22 cellular contexts compared by ENCODE assay signal in genomic region chr10:90905925-90906324, GRCh38. TPM values are rescaled to one million over a fixed set of nuclear protein-coding genes. Genes with fewer than 3 reads are reported as not detected.
DNase-seq lines count a peak whose midpoint lies in the region; ATAC-seq lines count a peak whose summit lies in the region.
"Had no signal": no experiment of that assay in that cellular context is flagged by ENCODE, and none has a peak within 500 bp of the region (broad histone marks: within the 10 kb centered on the region; RNA-seq: fewer than 3 reads in every experiment).

No MANE protein-coding gene starts in this region.

- no peaks in the 10 kb centered on the region for H3K27me3 Mint-ChIP-seq in activated T-cell treated with anti-CD3 and anti-CD28 coated beads, Interleukin-2, amount 50 U/mL, for 72 hours (ENCODE audit: low read depth)
- no peaks in the 10 kb centered on the region for H3K27me3 Mint-ChIP-seq in activated naive CD8-positive, alpha-beta T cell
- no peaks in the 10 kb centered on the region for H3K27me3 Mint-ChIP-seq in stimulated activated naive CD8-positive, alpha-beta T cell treated with anti-CD3 and anti-CD28 coated beads, Interleukin-15, amount 100 ng/mL, for 72 hours

- intact Hi-C loops in Right ventricle myocardium superior (cut with DNase I), result no loop called here

- peaks cover 18% of the 10 kb centered on the region for H3K4me1 Mint-ChIP-seq in activated T-cell treated with anti-CD3 and anti-CD28 coated beads, Interleukin-2, amount 50 U/mL, for 72 hours (ENCODE audit: low read depth)
- no peaks in the 10 kb centered on the region for H3K4me1 Mint-ChIP-seq in activated naive CD8-positive, alpha-beta T cell (ENCODE audit: low read depth)
- H3K4me1 Mint-ChIP-seq in stimulated activated naive CD8-positive, alpha-beta T cell treated with anti-CD3 and anti-CD28 coated beads, Interleukin-15, amount 100 ng/mL, for 72 hours, result peaks cover 17% of the 10 kb centered on the region

- peak; percentile 70 to 77 for ATAC-seq in activated T-cell treated with anti-CD3 and anti-CD28 coated beads, Interleukin-2, amount 50 U/mL, for 72 hours (replicated peaks in 1 of 2)
- ATAC-seq in GM21423 (IDR thresholded peaks at IDR 0.05; ENCODE audit: unreplicated experiment), result peak; percentile 52
- peak; percentile 84 for ATAC-seq in stimulated activated naive CD8-positive, alpha-beta T cell treated with anti-CD3 and anti-CD28 coated beads, Interleukin-15, amount 100 ng/mL, for 72 hours
- ATAC-seq in Right ventricle myocardium superior (ENCODE audit: poor library complexity), result no peak
- ATAC-seq: Panc1, psoas muscle had no signal

- peak overlapping the region; percentile 90 for H3K27ac Mint-ChIP-seq in activated T-cell treated with anti-CD3 and anti-CD28 coated beads, Interleukin-2, amount 50 U/mL, for 72 hours
- H3K27ac Mint-ChIP-seq in activated naive CD8-positive, alpha-beta T cell, result peak overlapping the region; percentile 16
- H3K27ac Mint-ChIP-seq in stimulated activated naive CD8-positive, alpha-beta T cell treated with anti-CD3 and anti-CD28 coated beads, Interleukin-15, amount 100 ng/mL, for 72 hours, result peak overlapping the region in 1 of 2 donors; percentile 74

- no peak for DNase-seq in activated T-cell treated with anti-CD3 and anti-CD28 coated beads, Interleukin-2, amount 50 U/mL, for 72 hours
- DNase-seq in activated T-cell treated with anti-CD3 and anti-CD28 coated beads, Interleukin-2, amount 50 U/mL, for 1 hour, result no peak
- no peak for DNase-seq in stimulated activated naive CD8-positive, alpha-beta T cell treated with anti-CD3 and anti-CD28 coated beads, Interleukin-15, amount 100 ng/mL, for 72 hours
- no peak for DNase-seq in glomerular visceral epithelial cell (ENCODE audit: extremely low spot score)
- DNase-seq in Right ventricle myocardium superior, result no peak
- DNase-seq: activated CD4-positive, alpha-beta T cell treated with anti-CD3 and anti-CD28 coated beads for 4 hours; activated gamma-delta T cell treated with Interleukin-2 at 50 U/mL for 16 hours; amygdala; BE2C; glutamatergic neuron; GOT3; kidney; NCI-H1105; NCI-H187 treated with DMSO at 0.1 percent for 48 hours; NCI-H526; nucleus accumbens; psoas muscle; SIG-M5 had no signal

- peak overlapping the region; percentile 31 to 68 for H3K4me3 Mint-ChIP-seq in activated T-cell treated with anti-CD3 and anti-CD28 coated beads, Interleukin-2, amount 50 U/mL, for 72 hours
- H3K4me3 Mint-ChIP-seq in activated naive CD8-positive, alpha-beta T cell, result no peak overlapping the region
- H3K4me3 Mint-ChIP-seq in stimulated activated naive CD8-positive, alpha-beta T cell treated with anti-CD3 and anti-CD28 coated beads, Interleukin-15, amount 100 ng/mL, for 72 hours, result peak overlapping the region in 1 of 2 donors; percentile 52

- peaks cover 5 to 8% of the 10 kb centered on the region in 2 donors for H3K36me3 Mint-ChIP-seq in activated T-cell treated with anti-CD3 and anti-CD28 coated beads, Interleukin-2, amount 50 U/mL, for 72 hours (ENCODE audit: insufficient read depth in 2 of 2)
- peaks cover 20% of the 10 kb centered on the region for H3K36me3 Mint-ChIP-seq in activated naive CD8-positive, alpha-beta T cell

- H3K9me3 Mint-ChIP-seq in activated T-cell treated with anti-CD3 and anti-CD28 coated beads, Interleukin-2, amount 50 U/mL, for 72 hours, result peaks cover 2% of the 10 kb centered on the region in 2 donors
- H3K9me3 Mint-ChIP-seq in activated naive CD8-positive, alpha-beta T cell (ENCODE audit: low read depth), result peaks cover 5% of the 10 kb centered on the region
- peaks cover 0 to 4% of the 10 kb centered on the region in 2 donors for H3K9me3 Mint-ChIP-seq in stimulated activated naive CD8-positive, alpha-beta T cell treated with anti-CD3 and anti-CD28 coated beads, Interleukin-15, amount 100 ng/mL, for 72 hours

RNA-seq across cellular contexts. Expression of gene ANKRD1, which starts 15.0 kb away (rescaled TPM):
- total RNA-seq in activated T-cell treated with anti-CD3 and anti-CD28 coated beads, Interleukin-2, amount 50 U/mL, for 72 hours, result not detected
- 1,733 TPM for total RNA-seq in Right ventricle myocardium superior
- total RNA-seq: kidney, tibial nerve had no signal

RNA-seq across cellular contexts. Expression of gene RPP30, which starts 34.2 kb away (rescaled TPM):
- 100 to 1,000 TPM in 1 of 2 donors, 10 to 100 TPM in 1; 98.0 to 137 TPM for total RNA-seq in activated T-cell treated with anti-CD3 and anti-CD28 coated beads, Interleukin-2, amount 50 U/mL, for 72 hours
- total RNA-seq in Right ventricle myocardium superior, result 27.4 TPM

RNA-seq across cellular contexts. Expression of gene HTR7, which starts 48.1 kb away (rescaled TPM):
- total RNA-seq in activated T-cell treated with anti-CD3 and anti-CD28 coated beads, Interleukin-2, amount 50 U/mL, for 72 hours, result under 1 TPM; 0.09 to 0.10 TPM
- 0.16 TPM for total RNA-seq in Right ventricle myocardium superior

Comparison
In these comparisons a context has a peak if more than half of its experiments do, and no peak if none do; other contexts are left out.
1. RNA of gene ANKRD1, which starts 15.0 kb away (total RNA-seq): 1,733 TPM in Right ventricle myocardium superior (single experiment); not detected in activated T-cell treated with anti-CD3 and anti-CD28 coated beads, Interleukin-2, amount 50 U/mL, for 72 hours; every median in the first group is over 1,000 times any median in the second.